Comparison of ENCODE assay signal across 17 cellular contexts in genomic region chr10:69400936-69401335, GRCh38. TPM values are rescaled to one million over a fixed set of nuclear protein-coding genes. Genes with fewer than 3 reads are reported as not detected.
DNase-seq lines count a peak whose midpoint lies in the region; ATAC-seq, FAIRE-seq and TF ChIP-seq lines count a peak whose summit lies in the region.
"Had no signal": no experiment of that assay in that cellular context is flagged by ENCODE, and none has a peak within 500 bp of the region (broad histone marks: within the 10 kb centered on the region; RNA-seq: fewer than 3 reads in every experiment).

No MANE protein-coding gene starts in this region.

- no peaks in the 10 kb centered on the region for H3K27me3 ChIP-seq in bronchial epithelial cell (ENCODE audit: control insufficient read depth, insufficient read depth, low read length)
- H3K27me3 ChIP-seq in esophagus muscularis mucosa, result no peaks in the 10 kb centered on the region
- H3K27me3 ChIP-seq: BLaER1 treated with 17β-estradiol and CSF1 and Interleukin-3, amounts not matched to agents 10 nM and 100 nM had no signal

- peak overlapping the region; percentile 43 for H3K27ac Mint-ChIP-seq in activated naive CD8-positive, alpha-beta T cell treated with anti-CD3 and anti-CD28 coated beads, Interleukin-2, amount 50 U/mL, for 24 hours
- H3K27ac Mint-ChIP-seq in activated naive CD8-positive, alpha-beta T cell treated with anti-CD3 and anti-CD28 coated beads for 36 hours, result no peak overlapping the region
- peak overlapping the region; percentile 14 for H3K27ac Mint-ChIP-seq in stimulated activated effector memory CD8-positive, alpha-beta T cell treated with anti-CD3 and anti-CD28 coated beads, Interleukin-12 subunit alpha, Interleukin-12 subunit beta, amount 100 ng/mL, for 72 hours
- H3K27ac Mint-ChIP-seq: B cell; CD8-positive, alpha-beta T cell; H9 had no signal

- H3K4me3 Mint-ChIP-seq in activated naive CD8-positive, alpha-beta T cell treated with anti-CD3 and anti-CD28 coated beads, Interleukin-2, amount 50 U/mL, for 24 hours, result no peak overlapping the region
- H3K4me3 Mint-ChIP-seq in activated naive CD8-positive, alpha-beta T cell treated with anti-CD3 and anti-CD28 coated beads for 36 hours, result no peak overlapping the region
- no peak overlapping the region for H3K4me3 Mint-ChIP-seq in stimulated activated effector memory CD8-positive, alpha-beta T cell treated with anti-CD3 and anti-CD28 coated beads, Interleukin-12 subunit alpha, Interleukin-12 subunit beta, amount 100 ng/mL, for 72 hours
- H3K4me3 Mint-ChIP-seq: B cell; CD8-positive, alpha-beta T cell; H9 had no signal

- TF ChIP-seq POLR2A in esophagus muscularis mucosa (IDR thresholded peaks at IDR 0.05; ENCODE audit: low read depth), result no peak

- H3K27ac ChIP-seq in esophagus muscularis mucosa (replicated peaks in 1 of 4), result no peak overlapping the region
- H3K27ac ChIP-seq: BLaER1 treated with 17β-estradiol and CSF1 and Interleukin-3, amounts not matched to agents 10 nM and 100 nM had no signal

- TF ChIP-seq CTCF in bronchial epithelial cell (IDR thresholded peaks at IDR 0.05; ENCODE audit: insufficient read depth, low read length, severe bottlenecking) (no peak), esophagus muscularis mucosa (IDR thresholded peaks at IDR 0.05) (no peak)

- TF ChIP-seq EP300 in esophagus muscularis mucosa (IDR thresholded peaks at IDR 0.05), result no peak

- H3K36me3 ChIP-seq in bronchial epithelial cell (ENCODE audit: control insufficient read depth, insufficient read depth, low read length) (peaks cover 31% of the 10 kb centered on the region), esophagus muscularis mucosa (peaks cover 36 to 92% (median 82%) of the 10 kb centered on the region in 4 donors)

- peaks cover 50% of the 10 kb centered on the region for H3K36me3 Mint-ChIP-seq in activated naive CD8-positive, alpha-beta T cell treated with anti-CD3 and anti-CD28 coated beads, Interleukin-2, amount 50 U/mL, for 24 hours (ENCODE audit: low read depth)
- H3K36me3 Mint-ChIP-seq in activated naive CD8-positive, alpha-beta T cell treated with anti-CD3 and anti-CD28 coated beads for 36 hours, result peaks cover 29% of the 10 kb centered on the region
- peaks cover 99% of the 10 kb centered on the region for H3K36me3 Mint-ChIP-seq in stimulated activated effector memory CD8-positive, alpha-beta T cell treated with anti-CD3 and anti-CD28 coated beads, Interleukin-12 subunit alpha, Interleukin-12 subunit beta, amount 100 ng/mL, for 72 hours

- H3K4me3 ChIP-seq in bronchial epithelial cell (ENCODE audit: low read depth, low read length) (no peak overlapping the region), esophagus muscularis mucosa (no peak overlapping the region)
- H3K4me3 ChIP-seq: BLaER1 treated with 17β-estradiol and CSF1 and Interleukin-3, amounts not matched to agents 10 nM and 100 nM had no signal

- no peak for ATAC-seq in activated naive CD8-positive, alpha-beta T cell treated with anti-CD3 and anti-CD28 coated beads, Interleukin-2, amount 50 U/mL, for 24 hours
- ATAC-seq in stimulated activated effector memory CD8-positive, alpha-beta T cell treated with anti-CD3 and anti-CD28 coated beads, Interleukin-12 subunit alpha, Interleukin-12 subunit beta, amount 100 ng/mL, for 72 hours, result no peak
- no peak for ATAC-seq in HG03521 (IDR thresholded peaks at IDR 0.05; ENCODE audit: unreplicated experiment)
- no peak for ATAC-seq in GM21367 (IDR thresholded peaks at IDR 0.05; ENCODE audit: unreplicated experiment)
- ATAC-seq: CD8-positive, alpha-beta T cell had no signal

- H3K9me3 ChIP-seq in esophagus muscularis mucosa, result no peaks in the 10 kb centered on the region
- H3K9me3 ChIP-seq: BLaER1 treated with 17β-estradiol and CSF1 and Interleukin-3, amounts not matched to agents 10 nM and 100 nM had no signal

- H3K9me3 Mint-ChIP-seq in activated naive CD8-positive, alpha-beta T cell treated with anti-CD3 and anti-CD28 coated beads, Interleukin-2, amount 50 U/mL, for 24 hours, result no peaks in the 10 kb centered on the region
- no peaks in the 10 kb centered on the region for H3K9me3 Mint-ChIP-seq in activated naive CD8-positive, alpha-beta T cell treated with anti-CD3 and anti-CD28 coated beads for 36 hours
- no peaks in the 10 kb centered on the region for H3K9me3 Mint-ChIP-seq in stimulated activated effector memory CD8-positive, alpha-beta T cell treated with anti-CD3 and anti-CD28 coated beads, Interleukin-12 subunit alpha, Interleukin-12 subunit beta, amount 100 ng/mL, for 72 hours
- H3K9me3 Mint-ChIP-seq: H9 had no signal

- peaks cover 2% of the 10 kb centered on the region for H3K4me1 Mint-ChIP-seq in activated naive CD8-positive, alpha-beta T cell treated with anti-CD3 and anti-CD28 coated beads, Interleukin-2, amount 50 U/mL, for 24 hours
- no peaks in the 10 kb centered on the region for H3K4me1 Mint-ChIP-seq in activated naive CD8-positive, alpha-beta T cell treated with anti-CD3 and anti-CD28 coated beads for 36 hours
- peaks cover 1% of the 10 kb centered on the region for H3K4me1 Mint-ChIP-seq in stimulated activated effector memory CD8-positive, alpha-beta T cell treated with anti-CD3 and anti-CD28 coated beads, Interleukin-12 subunit alpha, Interleukin-12 subunit beta, amount 100 ng/mL, for 72 hours
- H3K4me1 Mint-ChIP-seq: B cell had no signal

- peak; percentile 13 for FAIRE-seq in bronchial epithelial cell (lab: Jason Lieb, UNC)
- FAIRE-seq: H1 had no signal

- DNase-seq in activated naive CD8-positive, alpha-beta T cell treated with anti-CD3 and anti-CD28 coated beads, Interleukin-2, amount 50 U/mL, for 24 hours, result no peak
- DNase-seq in activated naive CD8-positive, alpha-beta T cell treated with anti-CD3 and anti-CD28 coated beads for 36 hours, result no peak
- DNase-seq in bronchial epithelial cell (ENCODE audit: low read depth) (no peak), esophagus muscularis mucosa (ENCODE audit: extremely low spot score) (no peak)
- DNase-seq in stimulated activated effector memory CD8-positive, alpha-beta T cell treated with anti-CD3 and anti-CD28 coated beads, Interleukin-12 subunit alpha, Interleukin-12 subunit beta, amount 100 ng/mL, for 72 hours (ENCODE audit: low spot score in 2 of 2), result no peak
- DNase-seq: Calu3; CD8-positive, alpha-beta T cell; DMS79 treated with DMSO at 0.1 percent for 48 hours; GF-D8; H9 had no signal

- no peaks in the 10 kb centered on the region for H3K27me3 Mint-ChIP-seq in activated naive CD8-positive, alpha-beta T cell treated with anti-CD3 and anti-CD28 coated beads, Interleukin-2, amount 50 U/mL, for 24 hours
- no peaks in the 10 kb centered on the region for H3K27me3 Mint-ChIP-seq in activated naive CD8-positive, alpha-beta T cell treated with anti-CD3 and anti-CD28 coated beads for 36 hours
- H3K27me3 Mint-ChIP-seq: B cell had no signal

- H3K4me1 ChIP-seq in esophagus muscularis mucosa, result peaks cover 7 to 48% (median 33%) of the 10 kb centered on the region in 4 donors

- intact Hi-C loops in esophagus muscularis mucosa (cut with DNase I), result loop anchor here (10.0 kb wide), 1 partner anchor 234 kb away; the partner anchor contains the start of gene FAM241B

- 87% methylated on average over 15 of the region's 23 CpGs for WGBS in esophagus muscularis mucosa

RNA-seq across cellular contexts. Expression of gene TACR2, which starts 15.8 kb away (rescaled TPM):
- total RNA-seq in activated naive CD8-positive, alpha-beta T cell treated with anti-CD3 and anti-CD28 coated beads for 36 hours, result not detected
- total RNA-seq in bronchial epithelial cell (under 0.01 TPM in 1 of 2 replicates, not detected in the other), esophagus muscularis mucosa (10 to 100 TPM; 51.4 to 72.6 (median 68.1) TPM)
- total RNA-seq: A172; B cell; CD8-positive, alpha-beta T cell; H1; H9; HT1080 had no signal

RNA-seq across cellular contexts. Expression of gene TSPAN15, which starts 50.3 kb away (rescaled TPM):
- total RNA-seq in activated naive CD8-positive, alpha-beta T cell treated with anti-CD3 and anti-CD28 coated beads for 36 hours, result under 1 TPM; 0.60 to 0.66 TPM
- total RNA-seq in bronchial epithelial cell, result 12.1 and 14.8 TPM in 2 replicates
- 10 to 100 TPM; 40.3 to 59.4 (median 53.5) TPM for total RNA-seq in esophagus muscularis mucosa

Comparison
In these comparisons a context has a peak if more than half of its experiments do, and no peak if none do; other contexts are left out.
1. RNA of gene TACR2, which starts 15.8 kb away (total RNA-seq): 51.4 to 72.6 TPM in esophagus muscularis mucosa; not detected in activated naive CD8-positive, alpha-beta T cell treated with anti-CD3 and anti-CD28 coated beads for 36 hours and under 0.01 TPM in bronchial epithelial cell; every median in the first group is over 10 times any median in the second.